ENCODE assay signal across 1 cellular context in genomic region chr13:26253787-26254582, GRCh38.
TF ChIP-seq lines count a peak whose summit lies in the region.

CDK8 (plus strand) TSS chr13:26254129; CDS start chr13:26254642, 513 bp downstream.

TF ChIP-seq in HEK293, 187 proteins besides CTCF, POLR2A, EP300 and RAD21 (continued from another document and continues in another):
- no peak for TF ChIP-seq ZSCAN18 (tag by site-specific recombination; IDR thresholded peaks at IDR 0.05)
- TF ChIP-seq WT1 (tag by site-specific recombination; IDR thresholded peaks at IDR 0.05): peak; percentile 25; the same call in 1 of the 2 replicates
- no peak for TF ChIP-seq ZBTB44 (tag by site-specific recombination; IDR thresholded peaks at IDR 0.05)
- no peak for TF ChIP-seq ZNF202 (tag by site-specific recombination; IDR thresholded peaks at IDR 0.05; ENCODE audit: borderline replicate concordance)
- no peak for TF ChIP-seq ZNF654 (tag by site-specific recombination; IDR thresholded peaks at IDR 0.05; ENCODE audit: low read depth)
- TF ChIP-seq ZNF416 (tag by site-specific recombination; IDR thresholded peaks at IDR 0.05): no peak
- peak; percentile 100 for TF ChIP-seq SP3 (tag by site-specific recombination; IDR thresholded peaks at IDR 0.05)
- TF ChIP-seq ZBTB26 (tag by site-specific recombination; optimal IDR thresholded peaks at IDR 0.05): peak; percentile 97
- TF ChIP-seq HIC1 (tag by site-specific recombination; IDR thresholded peaks at IDR 0.05): peak; percentile 82
- TF ChIP-seq GLIS2 (tag by site-specific recombination; IDR thresholded peaks at IDR 0.05): peak; percentile 90
- TF ChIP-seq ZIC2 (tag by site-specific recombination; IDR thresholded peaks at IDR 0.05): peak; percentile 60
- peak; percentile 31; the same call in 1 of the 2 replicates for TF ChIP-seq REST (tag by site-specific recombination; IDR thresholded peaks at IDR 0.05)
- TF ChIP-seq ZNF449 (tag by site-specific recombination; IDR thresholded peaks at IDR 0.05): 0 out of 2 replicates have a peak, but pooled peaks have one; percentile 20
- no peak for TF ChIP-seq ZNF664 (tag by site-specific recombination; IDR thresholded peaks at IDR 0.05)
- TF ChIP-seq ZNF623 (tag by site-specific recombination; IDR thresholded peaks at IDR 0.05): no peak
- no peak for TF ChIP-seq ZNF37A (tag by site-specific recombination; IDR thresholded peaks at IDR 0.05)
- TF ChIP-seq ZNF138 (tag by site-specific recombination; IDR thresholded peaks at IDR 0.05; ENCODE audit: borderline replicate concordance): no peak
- peak; percentile 90 for TF ChIP-seq ZNF341 (tag by site-specific recombination; IDR thresholded peaks at IDR 0.05; ENCODE audit: low read depth)
- no peak for TF ChIP-seq ZNF433 (tag by site-specific recombination; IDR thresholded peaks at IDR 0.05; ENCODE audit: low read depth)
- no peak for TF ChIP-seq ZNF585B (tag by site-specific recombination; IDR thresholded peaks at IDR 0.05)
- TF ChIP-seq BCL11B (tag by site-specific recombination; IDR thresholded peaks at IDR 0.05; ENCODE audit: low read depth): no peak
- no peak for TF ChIP-seq ZNF518A (tag by site-specific recombination; conservative IDR thresholded peaks at IDR 0.05; ENCODE audit: low read depth)
- no peak for TF ChIP-seq ZNF112 (tag by site-specific recombination; IDR thresholded peaks at IDR 0.05)
- TF ChIP-seq ZNF501 (tag by site-specific recombination; IDR thresholded peaks at IDR 0.05): peak; percentile 51; the same call in 1 of the 2 replicates
- no peak for TF ChIP-seq ZNF311 (tag by site-specific recombination; IDR thresholded peaks at IDR 0.05; ENCODE audit: borderline replicate concordance)
- TF ChIP-seq ZBTB17 (tag by site-specific recombination; IDR thresholded peaks at IDR 0.05): peak; percentile 67
- TF ChIP-seq ELK4 (IDR thresholded peaks at IDR 0.05; ENCODE audit: borderline replicate concordance, low read depth, low read length): no peak
- no peak for TF ChIP-seq ZBTB10 (tag by site-specific recombination; IDR thresholded peaks at IDR 0.05)
- no peak for TF ChIP-seq ZNF266 (tag by site-specific recombination; IDR thresholded peaks at IDR 0.05; ENCODE audit: low read depth)
- peak; percentile 9; the same call in 1 of the 2 replicates for TF ChIP-seq ZNF777 (tag by site-specific recombination; IDR thresholded peaks at IDR 0.05; ENCODE audit: borderline replicate concordance)
- TF ChIP-seq MZF1 (tag by site-specific recombination; IDR thresholded peaks at IDR 0.05; ENCODE audit: borderline replicate concordance): 0 out of 2 replicates have a peak, but pooled peaks have one; percentile 31
- TF ChIP-seq ZSCAN23 (tag by site-specific recombination; IDR thresholded peaks at IDR 0.05): no peak
- no peak for TF ChIP-seq ZNF175 (tag by site-specific recombination; IDR thresholded peaks at IDR 0.05)
- TF ChIP-seq ZNF521 (tag by site-specific recombination; IDR thresholded peaks at IDR 0.05): no peak
- TF ChIP-seq PBX3 (CRISPR knock-in tag; IDR thresholded peaks at IDR 0.05): no peak
